8 cellular contexts compared by ENCODE assay signal in genomic region chr10:11163990-11164805, GRCh38.
A peak's percentile ranks its signal among the peaks of the same experiment; 100 is the strongest.
DNase-seq lines count a peak whose midpoint lies in the region; ATAC-seq and TF ChIP-seq lines count a peak whose summit lies in the region.

No MANE protein-coding gene starts in this region.

- CTCF ChIA-PET in activated CD8-positive, alpha-beta memory T cell treated with anti-CD3 and anti-CD28 coated beads, Interleukin-2, amount 10 ng/mL, durations not matched to agents 7 days and 5 days (lab: Charles Lee): interaction anchor here (1.2 to 9.4 kb wide), 6 partner anchors 13 to 106 kb away, joined by 3 to 189 read pairs (median 22); no protein-coding TSS in a partner anchor

- peak overlapping the region; percentile 97 for H3K27ac Mint-ChIP-seq in activated CD8-positive, alpha-beta memory T cell treated with anti-CD3 and anti-CD28 coated beads, Interleukin-2, amount 10 ng/mL, durations not matched to agents 7 days and 5 days

- H3K4me3 ChIP-seq in astrocyte of the cerebellum (ENCODE audit: low read depth, low read length) (peak overlapping the region; percentile 54), lung (no peak overlapping the region), tibial nerve (peak overlapping the region; percentile 2 to 80 (median 74))

- no peak for ATAC-seq in activated CD8-positive, alpha-beta memory T cell treated with anti-CD3 and anti-CD28 coated beads, Interleukin-2, amount 10 ng/mL, durations not matched to agents 7 days and 5 days
- ATAC-seq in lung (ENCODE audit: insufficient read depth, low FRiP score) (no peak), GM21423 (IDR thresholded peaks at IDR 0.05; ENCODE audit: unreplicated experiment) (no peak)

- no peaks in the 10 kb centered on the region for H3K27me3 Mint-ChIP-seq in activated CD8-positive, alpha-beta memory T cell treated with anti-CD3 and anti-CD28 coated beads, Interleukin-2, amount 10 ng/mL, durations not matched to agents 7 days and 5 days

- peak in 1 of 2 donors; percentile 18 for TF ChIP-seq POLR2A in tibial nerve (IDR thresholded peaks at IDR 0.05)

- no peak for DNase-seq in activated CD8-positive, alpha-beta memory T cell treated with anti-CD3 and anti-CD28 coated beads, Interleukin-2, amount 10 ng/mL, durations not matched to agents 7 days and 5 days
- DNase-seq in activated CD8-positive, alpha-beta memory T cell treated with anti-CD3 and anti-CD28 coated beads, Interleukin-2, amount 50 U/mL, for 48 hours: no peak
- DNase-seq in astrocyte of the cerebellum (ENCODE audit: low read depth) (no peak), lung (ENCODE audit: low spot score) (no peak), tibial nerve (ENCODE audit: low spot score in 2 of 2) (no peak), NCI-H748 treated with DMSO at 0.1 percent for 48 hours (lab: John Stamatoyannopoulos, UW) (no peak), DMS 273 treated with DMSO at 0.1 percent for 48 hours (lab: John Stamatoyannopoulos, UW) (no peak)

- H3K9me3 ChIP-seq in lung (ENCODE audit: control insufficient read depth in 2 of 2, insufficient read depth in 1 of 2, low read length in 1 of 2) (peaks cover 0 to 3% of the 10 kb centered on the region in 2 donors), tibial nerve (no peaks in the 10 kb centered on the region)

- no peak for TF ChIP-seq EP300 in tibial nerve (IDR thresholded peaks at IDR 0.05)

- H3K4me1 Mint-ChIP-seq in activated CD8-positive, alpha-beta memory T cell treated with anti-CD3 and anti-CD28 coated beads, Interleukin-2, amount 10 ng/mL, durations not matched to agents 7 days and 5 days: peaks cover 35% of the 10 kb centered on the region

- no peak for TF ChIP-seq CTCF in astrocyte of the cerebellum (IDR thresholded peaks at IDR 0.05; ENCODE audit: low read depth, low read length, missing control alignments)
- TF ChIP-seq CTCF in lung (IDR thresholded peaks at IDR 0.05; ENCODE audit: control extremely low read depth, extremely low read depth): no peak
- no peak for TF ChIP-seq CTCF in tibial nerve (IDR thresholded peaks at IDR 0.05)

- H3K9me3 Mint-ChIP-seq in activated CD8-positive, alpha-beta memory T cell treated with anti-CD3 and anti-CD28 coated beads, Interleukin-2, amount 10 ng/mL, durations not matched to agents 7 days and 5 days (ENCODE audit: low read depth): no peaks in the 10 kb centered on the region

- H3K4me1 ChIP-seq in lung (ENCODE audit: control insufficient read depth in 2 of 2, insufficient read depth in 2 of 2, low read length in 2 of 2) (peaks cover 15 to 21% of the 10 kb centered on the region in 2 donors), tibial nerve (peaks cover 0 to 76% (median 29%) of the 10 kb centered on the region in 4 donors)

- peak overlapping the region; percentile 47 to 75 for H3K27ac ChIP-seq in lung (ENCODE audit: low read depth in 1 of 2, low read length in 1 of 2)
- peak overlapping the region; percentile 91 to 95 (median 94) for H3K27ac ChIP-seq in tibial nerve

- in situ Hi-C loops in astrocyte of the cerebellum (cut with HindIII; ENCODE audit: low sequenced_read_pairs): no loop called here

- no peaks in the 10 kb centered on the region for H3K36me3 ChIP-seq in lung (ENCODE audit: control insufficient read depth in 2 of 2, insufficient read depth in 2 of 2, low read length in 2 of 2)
- H3K36me3 ChIP-seq in tibial nerve: peaks cover 0 to 8% (median 0%) of the 10 kb centered on the region in 3 donors

- no peak overlapping the region for H3K4me3 Mint-ChIP-seq in activated CD8-positive, alpha-beta memory T cell treated with anti-CD3 and anti-CD28 coated beads, Interleukin-2, amount 10 ng/mL, durations not matched to agents 7 days and 5 days

- H3K27me3 ChIP-seq in lung (ENCODE audit: control insufficient read depth, insufficient read depth) (no peaks in the 10 kb centered on the region), tibial nerve (no peaks in the 10 kb centered on the region)

- WGBS in lung, 2 donors: 21 to 45% methylated on average over 11 of the region's 11 CpGs
- WGBS in tibial nerve, 2 donors: 22 to 24% methylated on average over 11 of the region's 11 CpGs

- H3K36me3 Mint-ChIP-seq in activated CD8-positive, alpha-beta memory T cell treated with anti-CD3 and anti-CD28 coated beads, Interleukin-2, amount 10 ng/mL, durations not matched to agents 7 days and 5 days: peaks cover 13% of the 10 kb centered on the region
